ENCODE assay signal across 1 cellular context in genomic region chr7:44132039-44132438, GRCh38.
TF ChIP-seq lines count a peak whose summit lies in the region.

No MANE protein-coding gene starts in this region.

TF ChIP-seq in IMR-90, 13 proteins besides CTCF, POLR2A, EP300 and RAD21:
- TF ChIP-seq FOS (IDR thresholded peaks at IDR 0.05; ENCODE audit: low read depth, low read length) = no peak
- no peak for TF ChIP-seq NFE2L2 (IDR thresholded peaks at IDR 0.05; ENCODE audit: low read depth, low read length)
- no peak for TF ChIP-seq SMC3 (IDR thresholded peaks at IDR 0.05; ENCODE audit: low read depth, low read length)
